Comparison of ENCODE assay signal across 9 cellular contexts in genomic region chr17:7559307-7560171, GRCh38. TPM values are rescaled to one million over a fixed set of nuclear protein-coding genes. Genes with fewer than 3 reads are reported as not detected.
DNase-seq lines count a peak whose midpoint lies in the region; ATAC-seq and TF ChIP-seq lines count a peak whose summit lies in the region.
"Had no signal": no experiment of that assay in that cellular context is flagged by ENCODE, and none has a peak within 500 bp of the region (broad histone marks: within the 10 kb centered on the region; RNA-seq: fewer than 3 reads in every experiment).

No MANE protein-coding gene starts in this region.

- peaks cover 30% of the 10 kb centered on the region for H3K79me2 ChIP-seq in mammary epithelial cell (ENCODE audit: insufficient read depth, low read length)

- peak overlapping the region; percentile 48 for H3K9ac ChIP-seq in mammary epithelial cell (ENCODE audit: insufficient read depth, low read length)
- H3K9ac ChIP-seq in muscle layer of colon (ENCODE audit: low read length) = peak overlapping the region; percentile 91

- intact Hi-C loops in mammary epithelial cell (cut with micrococcal nuclease) = loop anchor here (2.0 kb wide), 1 partner anchor 155 kb away; the partner anchor contains the start of gene TMEM256

- H3K36me3 ChIP-seq in HEK293 (ENCODE audit: control insufficient read depth in 2 of 2, insufficient read depth in 1 of 2, low read length in 2 of 2) (peaks cover 13 to 17% of the 10 kb centered on the region in 2 experiments), mammary epithelial cell (ENCODE audit: insufficient read depth, low read length) (peaks cover 7% of the 10 kb centered on the region), muscle layer of colon (ENCODE audit: insufficient read depth, low read length) (peaks cover 11% of the 10 kb centered on the region)

- BruUV-seq in mammary epithelial cell (replicated peaks; lab: Mats Ljungman, UMichigan) = no TSS peak

- in situ Hi-C loops in mammary epithelial cell (cut with MboI; ENCODE audit: low sequenced_read_pairs in 2 of 2) = no loop called here

- no peak for ATAC-seq in HG02938 (IDR thresholded peaks at IDR 0.05; ENCODE audit: unreplicated experiment)
- ATAC-seq in GM21423 (IDR thresholded peaks at IDR 0.05; ENCODE audit: unreplicated experiment) = no peak
- no peak for ATAC-seq in HG03460 (IDR thresholded peaks at IDR 0.05; ENCODE audit: unreplicated experiment)

- TF ChIP-seq CTCF in 22Rv1 (IDR thresholded peaks at IDR 0.05) (no peak), HEK293 (tag by site-specific recombination; IDR thresholded peaks at IDR 0.05) (no peak), mammary epithelial cell (conservative IDR thresholded peaks at IDR 0.05 in 1 of 2, IDR thresholded peaks at IDR 0.05 in 1 of 2; ENCODE audit: extremely low read depth in 1 of 2, insufficient read depth in 1 of 2, low read depth in 1 of 2, low read length in 2 of 2) (no peak)

- dilution Hi-C loops in mammary epithelial cell (cut with HindIII; ENCODE audit: low sequenced_read_pairs) = no loop called here

- DNase-seq in mammary epithelial cell = no peak
- DNase-seq in NCI-H1694 (lab: John Stamatoyannopoulos, UW) = no peak
- DNase-seq: NCI-H187 had no signal

- H2AFZ ChIP-seq in mammary epithelial cell (ENCODE audit: low read depth, low read length) = peak overlapping the region; percentile 85

- H3K27ac ChIP-seq in 22Rv1 (peak overlapping the region; percentile 93), HEK293 (ENCODE audit: extremely low read depth, low read depth, low read length) (peak overlapping the region; percentile 93; the same call in 1 of the 2 replicates), mammary epithelial cell (ENCODE audit: insufficient read depth, low read depth, low read length) (peak overlapping the region; percentile 48), muscle layer of colon (ENCODE audit: low read depth, low read length) (peak overlapping the region; percentile 96)

- POLR2A ChIA-PET in HEK293 (lab: Yijun Ruan, JAX) = interaction anchor here (0.6 to 2.7 kb wide), 18 partner anchors 10 to 230 kb away, joined by 3 to 17 read pairs (median 5); partner anchors contain the start of genes CHRNB1, FXR2, NEURL4 and PLSCR3

- CTCF ChIA-PET in HEK293 (lab: Yijun Ruan, JAX) = interaction anchor here (0.5 to 5.1 kb wide), 42 partner anchors 11 to 520 kb away, joined by 3 to 112 read pairs (median 8); partner anchors contain the start of genes KCTD11, SLC2A4, TMEM102 and TMEM95
- CTCF ChIA-PET in mammary epithelial cell (lab: Charles Lee; ENCODE audit: low non-redundant PET) = interaction anchor here (0.7 to 1.2 kb wide), 6 partner anchors 26 to 197 kb away, joined by 3 to 9 read pairs (median 4); no protein-coding TSS in a partner anchor

- peak overlapping the region; percentile 93 for H3K4me2 ChIP-seq in mammary epithelial cell (ENCODE audit: insufficient read depth, low read depth, low read length)

- H3K4me3 ChIP-seq in HEK293 (ENCODE audit: low read depth, low read length) = no peak overlapping the region
- no peak overlapping the region for H3K4me3 ChIP-seq in mammary epithelial cell (replicated peaks in 1 of 3; ENCODE audit: insufficient read depth in 1 of 3, low read depth in 2 of 3, low read length in 3 of 3)
- H3K4me3 ChIP-seq in muscle layer of colon (ENCODE audit: low read depth in 1 of 2, low read length in 2 of 2) = peak overlapping the region; percentile 4 to 83

- no peaks in the 10 kb centered on the region for H3K27me3 ChIP-seq in mammary epithelial cell (ENCODE audit: insufficient read depth, low read length)
- H3K27me3 ChIP-seq in muscle layer of colon (ENCODE audit: control insufficient read depth in 1 of 2, insufficient read depth in 2 of 2, low read length in 2 of 2) = no peaks in the 10 kb centered on the region

- WGBS in mammary epithelial cell (ENCODE audit: low coverage, missing lambda C conversion rate) = 24% methylated on average over 15 of the region's 18 CpGs

- no peaks in the 10 kb centered on the region for H4K20me1 ChIP-seq in mammary epithelial cell (ENCODE audit: insufficient read depth, low read length)

- no peaks in the 10 kb centered on the region for H3K9me3 ChIP-seq in HEK293 (ENCODE audit: control insufficient read depth, insufficient read depth, low read depth, low read length)
- no peaks in the 10 kb centered on the region for H3K9me3 ChIP-seq in mammary epithelial cell (replicated peaks; ENCODE audit: insufficient read depth, low read length)
- no peaks in the 10 kb centered on the region for H3K9me3 ChIP-seq in muscle layer of colon (ENCODE audit: low read length)

- H3K4me1 ChIP-seq in HEK293 (ENCODE audit: control insufficient read depth, insufficient read depth, low read length) (peaks cover 11% of the 10 kb centered on the region), mammary epithelial cell (ENCODE audit: insufficient read depth, low read length) (peaks cover 40% of the 10 kb centered on the region), muscle layer of colon (ENCODE audit: insufficient read depth, low read length) (peaks cover 58% of the 10 kb centered on the region)

TF ChIP-seq in HEK293, 187 proteins besides CTCF, POLR2A, EP300 and RAD21:
- TF ChIP-seq ZNF843 (tag by site-specific recombination; IDR thresholded peaks at IDR 0.05) (no peak), ZNF513 (tag by site-specific recombination; IDR thresholded peaks at IDR 0.05) (no peak), PRDM1 (tag by site-specific recombination; IDR thresholded peaks at IDR 0.05) (peak; percentile 27; the same call in 1 of the 2 replicates), ZNF600 (tag by site-specific recombination; IDR thresholded peaks at IDR 0.05) (0 out of 2 replicates have a peak, but pooled peaks have one; percentile 16), GLIS2 (tag by site-specific recombination; IDR thresholded peaks at IDR 0.05) (0 out of 2 replicates have a peak, but pooled peaks have one; percentile 1), ZNF623 (tag by site-specific recombination; IDR thresholded peaks at IDR 0.05) (no peak)

RNA-seq across cellular contexts. Expression of gene TNFSF13, which starts 1.0 kb away (rescaled TPM):
- 1 to 10 TPM; 3.0 to 5.3 TPM for total RNA-seq in mammary epithelial cell
- polyA plus RNA-seq in mammary epithelial cell = 4.0 TPM
- polyA minus RNA-seq in mammary epithelial cell = 5.2 TPM

RNA-seq across cellular contexts. Expression of gene SENP3, which starts 2.2 kb away (rescaled TPM):
- 10 to 100 TPM; 55.0 to 66.7 TPM for total RNA-seq in mammary epithelial cell
- 97.3 TPM for polyA plus RNA-seq in mammary epithelial cell
- polyA minus RNA-seq in mammary epithelial cell = 156 TPM

RNA-seq across cellular contexts. Expression of gene TNFSF12, which starts 10.7 kb away (rescaled TPM):
- total RNA-seq in mammary epithelial cell = 1 to 10 TPM; 4.7 TPM
- 2.1 TPM for polyA plus RNA-seq in mammary epithelial cell
- polyA minus RNA-seq in mammary epithelial cell = 31.1 TPM

RNA-seq across cellular contexts. Expression of gene CD68, which starts 19.9 kb away (rescaled TPM):
- 10 to 100 TPM in 1 of 2 donors, 1 to 10 TPM in 1; 1.8 to 26.1 TPM for total RNA-seq in mammary epithelial cell
- 39.4 TPM for polyA plus RNA-seq in mammary epithelial cell
- 20.9 TPM for polyA minus RNA-seq in mammary epithelial cell

RNA-seq across cellular contexts. Expression of gene MPDU1, which starts 24.1 kb away (rescaled TPM):
- total RNA-seq in mammary epithelial cell = 10 to 100 TPM; 44.8 to 51.2 TPM
- 120 TPM for polyA plus RNA-seq in mammary epithelial cell
- polyA minus RNA-seq in mammary epithelial cell = 57.9 TPM

Comparison
In these comparisons a context has a peak if more than half of its experiments do, and no peak if none do; other contexts are left out.
1. H3K4me3 ChIP-seq: peak in muscle layer of colon (2 of 2); none in HEK293 (single experiment) and mammary epithelial cell (0 of 3).
2. Peak in every context shown above with its lines, with median percentiles within 50 percentile points of each other: H3K27ac ChIP-seq.